Comparison of ENCODE assay signal across 18 cellular contexts in the genomic region with DNA sequence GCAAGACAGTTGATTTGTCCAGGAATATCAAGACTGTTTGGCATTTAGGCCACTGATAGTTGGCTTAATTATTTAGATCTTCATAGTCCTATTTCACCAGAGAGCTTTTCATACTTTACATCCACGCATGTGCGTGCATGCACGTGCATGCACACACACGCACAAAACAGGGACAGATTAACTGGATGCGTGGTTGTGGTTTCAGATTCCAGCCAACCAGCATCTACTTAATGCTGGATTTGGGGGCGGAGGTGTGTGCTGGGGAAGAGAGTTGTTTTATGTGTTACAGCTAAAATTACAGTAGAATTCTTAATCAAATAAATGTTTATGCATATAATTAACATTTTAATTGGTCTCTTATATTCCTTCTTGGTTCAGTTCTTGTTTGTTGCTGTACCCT. TPM values are rescaled to one million over a fixed set of nuclear protein-coding genes. Genes with fewer than 3 reads are reported as not detected.
DNase-seq lines count a peak whose midpoint lies in the region; ATAC-seq and TF ChIP-seq lines count a peak whose summit lies in the region.
"Had no signal": no experiment of that assay in that cellular context is flagged by ENCODE, and none has a peak within 500 bp of the region (broad histone marks: within the 10 kb centered on the region; RNA-seq: fewer than 3 reads in every experiment).

No MANE protein-coding gene starts in this region.

- no peak overlapping the region for H3K4me2 ChIP-seq in mammary epithelial cell (ENCODE audit: insufficient read depth, low read depth, low read length)

- H3K27me3 ChIP-seq in mammary epithelial cell (ENCODE audit: insufficient read depth, low read length): no peaks in the 10 kb centered on the region
- no peaks in the 10 kb centered on the region for H3K27me3 ChIP-seq in foreskin keratinocyte
- H3K27me3 ChIP-seq in upper lobe of left lung: no peaks in the 10 kb centered on the region

- no peak overlapping the region for H3K9ac ChIP-seq in mammary epithelial cell (ENCODE audit: insufficient read depth, low read length)

- peaks cover 12% of the 10 kb centered on the region for H3K36me3 ChIP-seq in mammary epithelial cell (ENCODE audit: insufficient read depth, low read length)
- peaks cover 8 to 78% (median 52%) of the 10 kb centered on the region in 4 donors for H3K36me3 ChIP-seq in upper lobe of left lung

- no TSS peak for BruUV-seq in mammary epithelial cell (replicated peaks; lab: Mats Ljungman, UMichigan)

- intact Hi-C loops in mammary epithelial cell (cut with micrococcal nuclease): no loop called here

- POLR2A ChIA-PET in RWPE1 (lab: Yijun Ruan, JAX; ENCODE audit: low non-redundant PET): no interaction called here

- H3K79me2 ChIP-seq in mammary epithelial cell (ENCODE audit: insufficient read depth, low read length): peaks cover 13% of the 10 kb centered on the region

- no peak for ATAC-seq in foreskin keratinocyte
- ATAC-seq in upper lobe of left lung (ENCODE audit: low FRiP score in 2 of 2): no peak
- no peak for ATAC-seq in GM18867 (IDR thresholded peaks at IDR 0.05; ENCODE audit: unreplicated experiment)

- dilution Hi-C loops in mammary epithelial cell (cut with HindIII; ENCODE audit: low sequenced_read_pairs): no loop called here

- TF ChIP-seq CTCF in RWPE1 (conservative IDR thresholded peaks at IDR 0.05; ENCODE audit: low read depth): no peak
- TF ChIP-seq CTCF in mammary epithelial cell (conservative IDR thresholded peaks at IDR 0.05 in 1 of 2, IDR thresholded peaks at IDR 0.05 in 1 of 2; ENCODE audit: extremely low read depth in 1 of 2, insufficient read depth in 1 of 2, low read depth in 1 of 2, low read length in 2 of 2): no peak
- TF ChIP-seq CTCF in foreskin keratinocyte (conservative IDR thresholded peaks at IDR 0.05): no peak
- TF ChIP-seq CTCF in upper lobe of left lung (IDR thresholded peaks at IDR 0.05): no peak

- no peak overlapping the region for H3K27ac ChIP-seq in RWPE1
- no peak overlapping the region for H3K27ac ChIP-seq in mammary epithelial cell (ENCODE audit: insufficient read depth, low read depth, low read length)
- H3K27ac ChIP-seq in foreskin keratinocyte: no peak overlapping the region
- no peak overlapping the region for H3K27ac ChIP-seq in upper lobe of left lung

- no peaks in the 10 kb centered on the region for H3K9me3 ChIP-seq in mammary epithelial cell (replicated peaks; ENCODE audit: insufficient read depth, low read length)
- no peaks in the 10 kb centered on the region for H3K9me3 ChIP-seq in upper lobe of left lung
- H3K9me3 ChIP-seq: HAP-1 had no signal

- in situ Hi-C loops in mammary epithelial cell (cut with MboI; ENCODE audit: low sequenced_read_pairs in 2 of 2): no loop called here

- DNase-seq in RWPE1 (ENCODE audit: low spot score) (peak; percentile 51), mammary epithelial cell (peak; percentile 39), foreskin keratinocyte (peak; percentile 46 to 58), upper lobe of left lung (no peak)
- DNase-seq in stimulated activated naive CD4-positive, alpha-beta T cell treated with Interleukin-2 at 50 U/mL for 16 hours (lab: John Stamatoyannopoulos, UW): no peak
- DNase-seq: C1 segment of cervical spinal cord; Calu3; CD4-positive, alpha-beta memory T cell; COR-L47; DMS53; DMS79 treated with DMSO at 0.1 percent for 48 hours; GF-D8; GOT3 had no signal

- no peak overlapping the region for H2AFZ ChIP-seq in mammary epithelial cell (ENCODE audit: low read depth, low read length)

- H3K4me1 ChIP-seq in mammary epithelial cell (ENCODE audit: insufficient read depth, low read length) (peaks cover 7% of the 10 kb centered on the region), foreskin keratinocyte (peaks cover 5% of the 10 kb centered on the region), upper lobe of left lung (peaks cover under 1 to 14% (median 3%) of the 10 kb centered on the region in 4 donors)
- H3K4me1 ChIP-seq: HAP-1 had no signal

- no peak for TF ChIP-seq EP300 in upper lobe of left lung (IDR thresholded peaks at IDR 0.05)

- H3K4me3 ChIP-seq in mammary epithelial cell (replicated peaks in 1 of 3; ENCODE audit: insufficient read depth in 1 of 3, low read depth in 2 of 3, low read length in 3 of 3) (no peak overlapping the region), upper lobe of left lung (no peak overlapping the region)
- H3K4me3 ChIP-seq: HAP-1 had no signal

- no peak for TF ChIP-seq POLR2A in upper lobe of left lung (IDR thresholded peaks at IDR 0.05)

- CTCF ChIA-PET in RWPE1 (lab: Yijun Ruan, JAX): interaction anchor here (0.6 to 1.4 kb wide), 2 partner anchors 15 to 155 kb away, joined by 3 to 8 read pairs; no protein-coding TSS in a partner anchor
- CTCF ChIA-PET in mammary epithelial cell (lab: Charles Lee; ENCODE audit: low non-redundant PET): no interaction called here

- 17% methylated on average over 6 of the region's 6 CpGs for WGBS in mammary epithelial cell (ENCODE audit: low coverage, missing lambda C conversion rate)
- WGBS in upper lobe of left lung, 2 donors: 92 to 94% methylated on average over 6 of the region's 6 CpGs

- no peaks in the 10 kb centered on the region for H4K20me1 ChIP-seq in mammary epithelial cell (ENCODE audit: insufficient read depth, low read length)

RNA-seq across cellular contexts. Expression of gene RNF14, which starts 7.3 kb away (rescaled TPM):
- total RNA-seq in mammary epithelial cell (10 to 100 TPM; 60.4 to 93.7 TPM), foreskin keratinocyte (55.1 and 57.0 TPM in 2 replicates), upper lobe of left lung (10 to 100 TPM; 20.3 to 54.6 (median 44.3) TPM)
- polyA plus RNA-seq in mammary epithelial cell (33.2 TPM), foreskin keratinocyte (19.8 and 23.4 TPM in 2 replicates)
- polyA minus RNA-seq in mammary epithelial cell: 145 TPM

RNA-seq across cellular contexts. Expression of gene PCDH12, which starts 18.2 kb away (rescaled TPM):
- 1 to 10 TPM in 1 of 2 donors, under 1 TPM in 1; 0.17 to 1.2 TPM for total RNA-seq in mammary epithelial cell
- 0.07 TPM for polyA plus RNA-seq in mammary epithelial cell
- 0.10 TPM for polyA minus RNA-seq in mammary epithelial cell
- total RNA-seq in foreskin keratinocyte: 0.03 and 0.07 TPM in 2 replicates
- 0.01 and 0.02 TPM in 2 replicates for polyA plus RNA-seq in foreskin keratinocyte
- 10 to 100 TPM in 3 of 6 donors, 1 to 10 TPM in 3; 2.1 to 26.0 (median 10.7) TPM for total RNA-seq in upper lobe of left lung
- total RNA-seq: A172; Calu3; CD4-positive, alpha-beta memory T cell; Daoy; G401 had no signal

RNA-seq across cellular contexts. Expression of gene GNPDA1, which starts 36.7 kb away (rescaled TPM):
- total RNA-seq in mammary epithelial cell (10 to 100 TPM; 29.0 to 77.2 TPM), foreskin keratinocyte (37.2 and 38.1 TPM in 2 replicates), upper lobe of left lung (10 to 100 TPM; 21.6 to 37.5 (median 31.7) TPM)
- polyA plus RNA-seq in mammary epithelial cell (26.8 TPM), foreskin keratinocyte (25.3 and 31.3 TPM in 2 replicates)
- 71.6 TPM for polyA minus RNA-seq in mammary epithelial cell

RNA-seq across cellular contexts. Expression of gene DELE1, which starts 52.5 kb away (rescaled TPM):
- total RNA-seq in mammary epithelial cell (10 to 100 TPM; 39.5 to 51.4 TPM), foreskin keratinocyte (39.2 and 44.1 TPM in 2 replicates), upper lobe of left lung (100 to 1,000 TPM in 1 of 6 donors, 10 to 100 TPM in 5; 59.4 to 151 (median 87.5) TPM)
- polyA plus RNA-seq in mammary epithelial cell (39.8 TPM), foreskin keratinocyte (26.3 and 30.0 TPM in 2 replicates)
- 37.7 TPM for polyA minus RNA-seq in mammary epithelial cell

Comparison
In these comparisons a context has a peak if more than half of its experiments do, and no peak if none do; other contexts are left out.
1. DNase-seq: peak in RWPE1 (single experiment), mammary epithelial cell (single experiment) and foreskin keratinocyte (2 of 2); none in upper lobe of left lung (0 of 2) and stimulated activated naive CD4-positive, alpha-beta T cell treated with Interleukin-2 at 50 U/mL for 16 hours (single experiment).